8 cellular contexts compared by ENCODE assay signal in genomic region chr11:63838682-63839507, GRCh38. TPM values are rescaled to one million over a fixed set of nuclear protein-coding genes. Genes with fewer than 3 reads are reported as not detected.
A peak's percentile ranks its signal among the peaks of the same experiment; 100 is the strongest.
DNase-seq lines count a peak whose midpoint lies in the region; ATAC-seq, FAIRE-seq and TF ChIP-seq lines count a peak whose summit lies in the region.

Gene MARK2, plus strand, starts transcription at chr11:63839110. Its CDS starts 397 bp downstream, at chr11:63839507.

- H3K9me3 ChIP-seq in iPS-20b (ENCODE audit: insufficient read depth, low read depth, low read length) (no peaks in the 10 kb centered on the region), small intestine (ENCODE audit: control insufficient read depth, low read depth) (no peaks in the 10 kb centered on the region)

- DNase-seq in AG04449 (ENCODE audit: low read depth, low spot score) (peak; percentile 79), NCI-H2227 treated with DMSO at 0.1 percent for 48 hours (lab: John Stamatoyannopoulos, UW) (peak; percentile 99), bronchial epithelial cell (ENCODE audit: low read depth) (peak; percentile 88), small intestine (peak; percentile 99)

- TF ChIP-seq CTCF in AG04449 (IDR thresholded peaks at IDR 0.05; ENCODE audit: insufficient read depth, low read length, missing control alignments) (no peak), WI38 (IDR thresholded peaks at IDR 0.05; ENCODE audit: low read depth, low read length) (no peak), bronchial epithelial cell (IDR thresholded peaks at IDR 0.05; ENCODE audit: insufficient read depth, low read length, severe bottlenecking) (no peak)

- peak within 1 kb of the TSS; percentile 92 for H3K9ac ChIP-seq in iPS-20b (ENCODE audit: low read depth, low read length)

- POLR2A ChIA-PET in AG04449 (lab: Yijun Ruan, JAX) = interaction anchor here (0.7 to 0.9 kb wide), 3 partner anchors 10 to 78 kb away, joined by 3 to 4 read pairs (median 4); partner anchors contain the start of gene RCOR2

- peak within 1 kb of the TSS; percentile 68 for H3K27ac ChIP-seq in iPS-20b (ENCODE audit: low read length)
- H3K27ac ChIP-seq in small intestine (ENCODE audit: low read depth in 1 of 2, low read length in 1 of 2) = peak within 1 kb of the TSS; percentile 71 to 92

- H3K27me3 ChIP-seq in bronchial epithelial cell (ENCODE audit: control insufficient read depth, insufficient read depth, low read length) (no peaks in the 10 kb centered on the region), iPS-20b (ENCODE audit: insufficient read depth, low read length) (no peaks in the 10 kb centered on the region), small intestine (ENCODE audit: control insufficient read depth in 2 of 2, insufficient read depth in 2 of 2, low read length in 2 of 2) (no peaks in the 10 kb centered on the region)

- peaks cover 34% of the 10 kb centered on the region for H3K4me1 ChIP-seq in iPS-20b (ENCODE audit: insufficient read depth, low read length)
- peaks cover 2 to 10% of the 10 kb centered on the region in 2 donors for H3K4me1 ChIP-seq in small intestine (ENCODE audit: control insufficient read depth in 2 of 2, insufficient read depth in 1 of 2, low read depth in 1 of 2, low read length in 1 of 2)

- CTCF ChIA-PET in AG04449 (lab: Yijun Ruan, JAX) = interaction anchor here (0.5 to 21.2 kb wide), 34 partner anchors 9 to 466 kb away, joined by 3 to 639 read pairs (median 10); partner anchors contain the start of genes NAA40, RCOR2 and ZFTA

- H3K36me3 ChIP-seq in bronchial epithelial cell (ENCODE audit: control insufficient read depth, insufficient read depth, low read length) (no peaks in the 10 kb centered on the region), iPS-20b (ENCODE audit: insufficient read depth, low read depth, low read length) (peaks cover 3% of the 10 kb centered on the region; the same call in 1 of the 2 replicates), small intestine (ENCODE audit: control insufficient read depth in 2 of 2, insufficient read depth in 2 of 2, low read length in 2 of 2) (no peaks in the 10 kb centered on the region)

- WGBS in small intestine, 3 donors = 0 to 1% (median 0%) methylated on average over 63 to 99 of the region's 99 CpGs

- peak; percentile 83 for ATAC-seq in GM18907 (IDR thresholded peaks at IDR 0.05; ENCODE audit: unreplicated experiment)
- ATAC-seq in HG03159 (IDR thresholded peaks at IDR 0.05; ENCODE audit: unreplicated experiment) = peak; percentile 72

- no peak for FAIRE-seq in bronchial epithelial cell (lab: Jason Lieb, UNC)
- no peak for FAIRE-seq in small intestine (lab: Jason Lieb, UNC)

- H3K4me3 ChIP-seq in AG04449 (ENCODE audit: low read depth, low read length) = peak within 1 kb of the TSS; percentile 78
- peak within 1 kb of the TSS; percentile 74 for H3K4me3 ChIP-seq in WI38 (ENCODE audit: low read depth, low read length)
- H3K4me3 ChIP-seq in bronchial epithelial cell (ENCODE audit: low read depth, low read length) = peak within 1 kb of the TSS; percentile 77
- peak within 1 kb of the TSS; percentile 91 for H3K4me3 ChIP-seq in iPS-20b (ENCODE audit: low read length)
- peak within 1 kb of the TSS; percentile 73 to 93 for H3K4me3 ChIP-seq in small intestine (ENCODE audit: low read depth in 1 of 2, low read length in 2 of 2)

RNA-seq across cellular contexts. Expression of gene MARK2, which starts in this region (rescaled TPM):
- total RNA-seq in bronchial epithelial cell = 10.5 and 21.0 TPM in 2 replicates
- 10 to 100 TPM; 25.9 to 29.5 (median 26.6) TPM for polyA plus RNA-seq in small intestine

Comparison
In these comparisons a context has a peak if more than half of its experiments do, and no peak if none do; other contexts are left out.
1. Peak in every context shown above with its lines: DNase-seq, ATAC-seq, H3K4me3 ChIP-seq and H3K27ac ChIP-seq.